In the genomic region with DNA sequence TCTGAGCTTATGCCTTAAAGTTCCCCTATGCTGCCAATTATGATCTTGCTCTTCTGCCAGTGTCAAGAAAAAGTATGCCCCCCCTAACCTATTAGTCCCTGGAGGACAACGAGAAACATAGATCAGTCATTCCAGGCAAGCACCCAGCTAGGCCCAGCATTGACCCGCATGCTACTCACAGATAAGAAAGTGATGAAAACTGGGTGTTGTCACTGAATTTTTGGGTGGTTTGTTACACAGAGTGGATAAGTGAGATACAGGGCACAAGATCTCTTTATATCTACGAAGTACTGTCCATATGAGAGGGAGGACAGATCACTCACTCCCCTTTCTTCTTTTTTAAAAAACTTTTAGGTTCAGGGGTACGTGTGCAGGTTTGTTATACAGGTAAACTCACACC, we compare ENCODE assay signal across 16 cellular contexts. TPM values are rescaled to one million over a fixed set of nuclear protein-coding genes. Genes with fewer than 3 reads are reported as not detected.
DNase-seq lines count a peak whose midpoint lies in the region; ATAC-seq and TF ChIP-seq lines count a peak whose summit lies in the region.
"Had no signal": no experiment of that assay in that cellular context is flagged by ENCODE, and none has a peak within 500 bp of the region (broad histone marks: within the 10 kb centered on the region; RNA-seq: fewer than 3 reads in every experiment).

No MANE protein-coding gene starts in this region.

- peaks cover 45% of the 10 kb centered on the region for H3K36me3 Mint-ChIP-seq in activated T-cell treated with anti-CD3 and anti-CD28 coated beads, Interleukin-2, amount 50 U/mL, for 24 hours (ENCODE audit: low read depth)
- H3K36me3 Mint-ChIP-seq in activated T-helper 17 cell treated with anti-CD3 and anti-CD28 coated beads, Interleukin-2, amount 50 U/mL, for 72 hours (ENCODE audit: low read depth) = peaks cover 46% of the 10 kb centered on the region

- no peaks in the 10 kb centered on the region for H3K79me1 ChIP-seq in IMR-90 (ENCODE audit: low read depth in 1 of 2, low read length in 2 of 2)

- H3K27ac Mint-ChIP-seq in activated T-cell treated with anti-CD3 and anti-CD28 coated beads, Interleukin-2, amount 50 U/mL, for 24 hours = peak overlapping the region; percentile 53
- H3K27ac Mint-ChIP-seq in activated T-helper 17 cell treated with anti-CD3 and anti-CD28 coated beads, Interleukin-2, amount 50 U/mL, for 72 hours = peak overlapping the region; percentile 97

- H2BK15ac ChIP-seq in IMR-90 (ENCODE audit: low read depth, low read length) = 0 out of 3 replicates have a peak overlapping the region, but pooled peaks have one; percentile 17

- in situ Hi-C loops in IMR-90 (cut with MboI; ENCODE audit: low sequenced_read_pairs) (no loop called here), G401 (cut with HindIII; ENCODE audit: low sequenced_read_pairs) (no loop called here)

- no peak for DNase-seq in activated T-cell treated with anti-CD3 and anti-CD28 coated beads, Interleukin-2, amount 50 U/mL, for 24 hours
- DNase-seq in activated T-cell treated with anti-CD3 and anti-CD28 coated beads, Interleukin-2, amount 50 U/mL, for 1 hour = no peak
- DNase-seq in IMR-90 (no peak), erythroblast (lab: John Stamatoyannopoulos, UW) (peak; percentile 79 to 89), NCI-H526 treated with DMSO at 0.1 percent for 48 hours (lab: John Stamatoyannopoulos, UW) (no peak), G401 (ENCODE audit: low spot score) (no peak)
- DNase-seq: DMS79 treated with DMSO at 0.1 percent for 48 hours, NCI-H1105 treated with DMSO at 0.1 percent for 48 hours, NCI-H1694, NCI-H2081 treated with DMSO at 0.1 percent for 48 hours, NCI-H446 treated with DMSO at 0.1 percent for 48 hours, Peyer's patch had no signal

- H3K4me2 ChIP-seq in IMR-90 (ENCODE audit: low read depth, low read length) = no peak overlapping the region
- H3K4me2 ChIP-seq: BLaER1 treated with 17β-estradiol and CSF1 and Interleukin-3, amounts not matched to agents 10 nM and 100 nM had no signal

- no peak for TF ChIP-seq CTCF in IMR-90 (conservative IDR thresholded peaks at IDR 0.05; ENCODE audit: low read depth, low read length)

- H2AK9ac ChIP-seq in IMR-90 (replicated peaks; ENCODE audit: low read depth, low read length, poor library complexity) = peak overlapping the region; percentile 31

- H3K9me3 ChIP-seq in IMR-90 (ENCODE audit: control insufficient read depth, insufficient read depth, low read length) = no peaks in the 10 kb centered on the region
- H3K9me3 ChIP-seq: BLaER1 treated with 17β-estradiol and CSF1 and Interleukin-3, amounts not matched to agents 10 nM and 100 nM; Peyer's patch had no signal

- no peak for TF ChIP-seq RAD21 in IMR-90 (IDR thresholded peaks at IDR 0.05; ENCODE audit: low read length)

- no peak for TF ChIP-seq POLR2A in IMR-90 (IDR thresholded peaks at IDR 0.05; ENCODE audit: low read depth, low read length)
- TF ChIP-seq POLR2A in erythroblast (IDR thresholded peaks at IDR 0.05; ENCODE audit: low read length) = no peak

- no peak overlapping the region for H3K23ac ChIP-seq in IMR-90 (ENCODE audit: low read depth, low read length)

- no peak overlapping the region for H3K4me3 ChIP-seq in IMR-90 (ENCODE audit: insufficient read depth, low read depth, low read length)
- H3K4me3 ChIP-seq: BLaER1 treated with 17β-estradiol and CSF1 and Interleukin-3, amounts not matched to agents 10 nM and 100 nM; Peyer's patch had no signal

- peaks cover 9% of the 10 kb centered on the region for H3K9me1 ChIP-seq in IMR-90 (ENCODE audit: insufficient read depth, low read length)

- peak overlapping the region; percentile 26; the same call in 1 of the 2 replicates for H2BK20ac ChIP-seq in IMR-90 (ENCODE audit: low read depth, low read length)

- H3K4me3 Mint-ChIP-seq in activated T-cell treated with anti-CD3 and anti-CD28 coated beads, Interleukin-2, amount 50 U/mL, for 24 hours = no peak overlapping the region
- peak overlapping the region; percentile 76 for H3K4me3 Mint-ChIP-seq in activated T-helper 17 cell treated with anti-CD3 and anti-CD28 coated beads, Interleukin-2, amount 50 U/mL, for 72 hours

- H3K27me3 Mint-ChIP-seq in activated T-cell treated with anti-CD3 and anti-CD28 coated beads, Interleukin-2, amount 50 U/mL, for 24 hours = no peaks in the 10 kb centered on the region
- no peaks in the 10 kb centered on the region for H3K27me3 Mint-ChIP-seq in activated T-helper 17 cell treated with anti-CD3 and anti-CD28 coated beads, Interleukin-2, amount 50 U/mL, for 72 hours

- dilution Hi-C loops in IMR-90 (cut with HindIII; ENCODE audit: low sequenced_read_pairs, unreplicated experiment) = no loop called here

- intact Hi-C loops in IMR-90 (cut with micrococcal nuclease) = no loop called here

- peaks cover 90% of the 10 kb centered on the region for H3K4me1 Mint-ChIP-seq in activated T-cell treated with anti-CD3 and anti-CD28 coated beads, Interleukin-2, amount 50 U/mL, for 24 hours (ENCODE audit: low read depth)
- peaks cover 52% of the 10 kb centered on the region for H3K4me1 Mint-ChIP-seq in activated T-helper 17 cell treated with anti-CD3 and anti-CD28 coated beads, Interleukin-2, amount 50 U/mL, for 72 hours

- H3K9me3 Mint-ChIP-seq in activated T-cell treated with anti-CD3 and anti-CD28 coated beads, Interleukin-2, amount 50 U/mL, for 24 hours = peaks cover 10% of the 10 kb centered on the region
- H3K9me3 Mint-ChIP-seq in activated T-helper 17 cell treated with anti-CD3 and anti-CD28 coated beads, Interleukin-2, amount 50 U/mL, for 72 hours = no peaks in the 10 kb centered on the region

- POLR2A ChIA-PET in IMR-90 (lab: Charles Lee; ENCODE audit: unreplicated experiment) = no interaction called here

- no peak overlapping the region for H2BK5ac ChIP-seq in IMR-90 (ENCODE audit: low read depth, low read length, poor library complexity, severe bottlenecking)

- H3K18ac ChIP-seq in IMR-90 (ENCODE audit: low read depth, low read length) = no peak overlapping the region

- H2AFZ ChIP-seq in IMR-90 (replicated peaks; ENCODE audit: low read length, poor library complexity) = no peak overlapping the region

- H3K4me1 ChIP-seq in IMR-90 (ENCODE audit: control insufficient read depth, insufficient read depth, low read length) = peaks cover 8% of the 10 kb centered on the region
- H3K4me1 ChIP-seq: Peyer's patch had no signal

- peak overlapping the region; percentile 16; the same call in 1 of the 2 replicates for H2BK120ac ChIP-seq in IMR-90 (ENCODE audit: low read depth, low read length)

- no peak overlapping the region for H3K56ac ChIP-seq in IMR-90 (ENCODE audit: extremely low read depth, insufficient read depth, low read length)

- H4K5ac ChIP-seq in IMR-90 (ENCODE audit: low read depth, low read length) = no peak overlapping the region

- BruUV-seq in IMR-90 (replicated peaks; lab: Mats Ljungman, UMichigan) = no TSS peak

- ATAC-seq in IMR-90 (ENCODE audit: low read depth) = no peak
- ATAC-seq in activated T-helper 17 cell treated with anti-CD3 and anti-CD28 coated beads, Interleukin-2, amount 50 U/mL, for 72 hours (replicated peaks) = no peak

- H3K4ac ChIP-seq in IMR-90 (ENCODE audit: low read depth, low read length) = no peak overlapping the region; the same call in 1 of the 2 replicates

- no peak overlapping the region for H3K27ac ChIP-seq in IMR-90 (ENCODE audit: insufficient read depth, low read length)
- H3K27ac ChIP-seq: BLaER1 treated with 17β-estradiol and CSF1 and Interleukin-3, amounts not matched to agents 10 nM and 100 nM; Peyer's patch had no signal

- H4K8ac ChIP-seq in IMR-90 (ENCODE audit: low read depth in 2 of 2, low read length in 2 of 2) = no peak overlapping the region

- no peaks in the 10 kb centered on the region for H3K36me3 ChIP-seq in IMR-90 (ENCODE audit: control insufficient read depth, insufficient read depth, low read length)
- H3K36me3 ChIP-seq: BLaER1 treated with 17β-estradiol and CSF1 and Interleukin-3, amounts not matched to agents 10 nM and 100 nM; Peyer's patch had no signal

- no peak overlapping the region for H4K91ac ChIP-seq in IMR-90 (ENCODE audit: insufficient read depth, low read depth, low read length)

- WGBS in IMR-90 (ENCODE audit: extremely low coverage in 2 of 2, insufficient read length in 1 of 2), 2 experiments = no CpG with 5 or more reads among the region's 4 CpGs

- CTCF ChIA-PET in IMR-90 (lab: Yijun Ruan, JAX) = interaction anchor here (1.3 kb wide), 1 partner anchor 218 kb away, joined by 3 read pairs; no protein-coding TSS in a partner anchor

- no peak overlapping the region for H3K9ac ChIP-seq in IMR-90 (ENCODE audit: low read depth, low read length)
- H3K9ac ChIP-seq: BLaER1 treated with 17β-estradiol and CSF1 and Interleukin-3, amounts not matched to agents 10 nM and 100 nM had no signal

- H3K14ac ChIP-seq in IMR-90 (replicated peaks; ENCODE audit: low read depth, low read length) = no peak overlapping the region

- H3K27me3 ChIP-seq in IMR-90 (ENCODE audit: control insufficient read depth, insufficient read depth, low read length) = no peaks in the 10 kb centered on the region
- H3K27me3 ChIP-seq: Peyer's patch had no signal

- H2AK5ac ChIP-seq in IMR-90 (ENCODE audit: low read depth, low read length) = peak overlapping the region; percentile 56; the same call in 1 of the 2 replicates

- no peaks in the 10 kb centered on the region for H4K20me1 ChIP-seq in IMR-90 (ENCODE audit: insufficient read depth, low read length)
- H4K20me1 ChIP-seq: BLaER1 treated with 17β-estradiol and CSF1 and Interleukin-3, amounts not matched to agents 10 nM and 100 nM had no signal

RNA-seq across cellular contexts. Expression of gene TEX48, which starts 6.4 kb away (rescaled TPM):
- total RNA-seq in IMR-90 (2012; rRNA removed) = not detected in 2 replicates
- polyA plus RNA-seq in IMR-90 (2012; rRNA removed) = not detected in 2 replicates
- polyA plus RNA-seq in IMR-90 (2012; cell fraction: cytosol; rRNA removed) = not detected in 2 replicates
- not detected in 2 replicates for polyA plus RNA-seq in IMR-90 (2012; cell fraction: nucleus; rRNA removed; ENCODE audit: low replicate concordance)
- under 1 TPM; 0.42 to 0.67 TPM for total RNA-seq in activated T-helper 17 cell treated with anti-CD3 and anti-CD28 coated beads, Interleukin-2, amount 50 U/mL, for 72 hours
- total RNA-seq in G401 (2014; rRNA removed; shearing (Covaris generic)) = not detected in 2 replicates
- total RNA-seq: A673, H1, Peyer's patch had no signal
- polyA plus RNA-seq: H1 had no signal

RNA-seq across cellular contexts. Expression of gene TEX53, which starts 30.8 kb away (rescaled TPM):
- total RNA-seq in IMR-90 (2012; rRNA removed) = not detected in 2 replicates
- not detected in 2 replicates for polyA plus RNA-seq in IMR-90 (2012; rRNA removed)
- polyA plus RNA-seq in IMR-90 (2012; cell fraction: cytosol; rRNA removed) = not detected in 2 replicates
- polyA plus RNA-seq in IMR-90 (2012; cell fraction: nucleus; rRNA removed; ENCODE audit: low replicate concordance) = not detected in 2 replicates
- total RNA-seq in activated T-helper 17 cell treated with anti-CD3 and anti-CD28 coated beads, Interleukin-2, amount 50 U/mL, for 72 hours = not detected
- total RNA-seq in G401 (2014; rRNA removed; shearing (Covaris generic)) = not detected in 2 replicates
- total RNA-seq: A673, H1, Peyer's patch had no signal
- polyA plus RNA-seq: H1 had no signal

Comparison
In these comparisons a context has a peak if more than half of its experiments do, and no peak if none do; other contexts are left out.
1. DNase-seq: peak in erythroblast (2 of 2); none in activated T-cell treated with anti-CD3 and anti-CD28 coated beads, Interleukin-2, amount 50 U/mL, for 24 hours (single experiment), activated T-cell treated with anti-CD3 and anti-CD28 coated beads, Interleukin-2, amount 50 U/mL, for 1 hour (single experiment), IMR-90 (single experiment), NCI-H526 treated with DMSO at 0.1 percent for 48 hours (single experiment) and G401 (single experiment).